Comparison of ENCODE assay signal across 1 cellular context in genomic region chr15:72272997-72273352, GRCh38.
TF ChIP-seq lines count a peak whose summit lies in the region.

No MANE protein-coding gene starts in this region.

TF ChIP-seq in K562, 482 proteins besides CTCF, POLR2A, EP300 and RAD21:
- no peak for TF ChIP-seq ZKSCAN3 (CRISPR knock-in tag; IDR thresholded peaks at IDR 0.05)
- TF ChIP-seq HNRNPK (IDR thresholded peaks at IDR 0.05; ENCODE audit: low read depth, low read length, poor library complexity, severe bottlenecking): no peak
- TF ChIP-seq FIP1L1 (IDR thresholded peaks at IDR 0.05; ENCODE audit: low read depth, low read length, poor library complexity, severe bottlenecking): no peak
- TF ChIP-seq HEY1 (CRISPR knock-in tag; IDR thresholded peaks at IDR 0.05; ENCODE audit: borderline replicate concordance): no peak
- no peak for TF ChIP-seq BRF2 (IDR thresholded peaks at IDR 0.05; ENCODE audit: borderline replicate concordance, insufficient read depth, insufficient read length)
- TF ChIP-seq MITF (IDR thresholded peaks at IDR 0.05): no peak
- no peak for TF ChIP-seq HMGN3 (IDR thresholded peaks at IDR 0.05; ENCODE audit: borderline replicate concordance, extremely low read depth, insufficient read length, low read depth, low read length)
- TF ChIP-seq ZFP91 (CRISPR knock-in tag; IDR thresholded peaks at IDR 0.05): no peak
- TF ChIP-seq ID3 (CRISPR knock-in tag; IDR thresholded peaks at IDR 0.05): no peak
- no peak for TF ChIP-seq ID3 (tag; IDR thresholded peaks at IDR 0.05)
- no peak for TF ChIP-seq GABPA (tag; conservative IDR thresholded peaks at IDR 0.05; ENCODE audit: low read depth)
- peak; percentile 20 for TF ChIP-seq POLR2B (IDR thresholded peaks at IDR 0.05; ENCODE audit: low read depth, partially characterized antibody)
- no peak for TF ChIP-seq POLR3A (IDR thresholded peaks at IDR 0.05; ENCODE audit: borderline replicate concordance, extremely low read depth, insufficient read depth, insufficient read length)
- TF ChIP-seq TEAD4 (IDR thresholded peaks at IDR 0.05; ENCODE audit: low read length): no peak
- no peak for TF ChIP-seq TEAD4 (CRISPR knock-in tag; IDR thresholded peaks at IDR 0.05; ENCODE audit: borderline replicate concordance)
- TF ChIP-seq MAFG (tag; conservative IDR thresholded peaks at IDR 0.05): 0 out of 2 replicates have a peak, but pooled peaks have one; percentile 15
- no peak for TF ChIP-seq FOS (IDR thresholded peaks at IDR 0.05; ENCODE audit: extremely low read depth, insufficient read length)
- no peak for TF ChIP-seq ZNF133 (CRISPR knock-in tag; IDR thresholded peaks at IDR 0.05)
- TF ChIP-seq MECOM (CRISPR knock-in tag; IDR thresholded peaks at IDR 0.05): no peak
- TF ChIP-seq TRIM28 (IDR thresholded peaks at IDR 0.05): no peak
- no peak for TF ChIP-seq NBN (IDR thresholded peaks at IDR 0.05; ENCODE audit: low read depth)
- TF ChIP-seq RFX1 (IDR thresholded peaks at IDR 0.05): no peak
- TF ChIP-seq NFYB (IDR thresholded peaks at IDR 0.05; ENCODE audit: extremely low read depth, insufficient read length): no peak
- no peak for TF ChIP-seq RBBP5 (IDR thresholded peaks at IDR 0.05; ENCODE audit: borderline replicate concordance, insufficient read depth, low read length, poor library complexity, severe bottlenecking)
- no peak for TF ChIP-seq HMBOX1 (IDR thresholded peaks at IDR 0.05)
- 0 out of 2 replicates have a peak, but pooled peaks have one; percentile 2 for TF ChIP-seq C11orf30 (IDR thresholded peaks at IDR 0.05; ENCODE audit: low read depth)
- no peak for TF ChIP-seq ZNF121 (CRISPR knock-in tag; conservative IDR thresholded peaks at IDR 0.05)
- TF ChIP-seq NUFIP1 (IDR thresholded peaks at IDR 0.05; ENCODE audit: partially characterized antibody): no peak
- no peak for TF ChIP-seq ZNF639 (CRISPR knock-in tag; conservative IDR thresholded peaks at IDR 0.05 in 1 of 2, IDR thresholded peaks at IDR 0.05 in 1 of 2)
- no peak for TF ChIP-seq ZKSCAN1 (IDR thresholded peaks at IDR 0.05; ENCODE audit: low read depth, low read length)
- no peak for TF ChIP-seq STAG1 (CRISPR knock-in tag; IDR thresholded peaks at IDR 0.05; ENCODE audit: borderline replicate concordance)
- 0 out of 2 replicates have a peak, but pooled peaks have one; percentile 19 for TF ChIP-seq LCOR (CRISPR knock-in tag; IDR thresholded peaks at IDR 0.05)
- TF ChIP-seq RBFOX2 (IDR thresholded peaks at IDR 0.05; ENCODE audit: low read depth, low read length): no peak
- TF ChIP-seq BCL6 (CRISPR knock-in tag; IDR thresholded peaks at IDR 0.05): no peak
- TF ChIP-seq SIN3B (IDR thresholded peaks at IDR 0.05; ENCODE audit: low read depth): no peak
- no peak for TF ChIP-seq CEBPB (tag; IDR thresholded peaks at IDR 0.05)
- no peak for TF ChIP-seq ATF6 (CRISPR knock-in tag; IDR thresholded peaks at IDR 0.05)
- peak in 1 of 2 experiments; percentile 14 for TF ChIP-seq AFF1 (IDR thresholded peaks at IDR 0.05; ENCODE audit: low read depth in 1 of 2, partially characterized antibody in 2 of 2)
- no peak for TF ChIP-seq GABPB2 (CRISPR knock-in tag; conservative IDR thresholded peaks at IDR 0.05)
- TF ChIP-seq TEAD2 (tag; IDR thresholded peaks at IDR 0.05): no peak
- no peak for TF ChIP-seq ZNF695 (CRISPR knock-in tag; IDR thresholded peaks at IDR 0.05)
- no peak for TF ChIP-seq ZNF165 (CRISPR knock-in tag; IDR thresholded peaks at IDR 0.05; ENCODE audit: borderline replicate concordance)
- TF ChIP-seq EP400 (IDR thresholded peaks at IDR 0.05): peak; percentile 13; the same call in 1 of the 2 replicates
- no peak for TF ChIP-seq SREBF2 (CRISPR knock-in tag; IDR thresholded peaks at IDR 0.05)
- no peak for TF ChIP-seq E2F4 (CRISPR knock-in tag; IDR thresholded peaks at IDR 0.05; ENCODE audit: low read depth)
- no peak for TF ChIP-seq THAP7 (CRISPR knock-in tag; IDR thresholded peaks at IDR 0.05)
- no peak for TF ChIP-seq MYBL2 (IDR thresholded peaks at IDR 0.05; ENCODE audit: low read depth)
- no peak for TF ChIP-seq MYBL2 (CRISPR knock-in tag; IDR thresholded peaks at IDR 0.05; ENCODE audit: borderline replicate concordance)
- TF ChIP-seq TAF1 (IDR thresholded peaks at IDR 0.05; ENCODE audit: control insufficient read depth, extremely low read depth, insufficient read depth, low read length, severe bottlenecking): no peak
- no peak for TF ChIP-seq TAF9B (IDR thresholded peaks at IDR 0.05; ENCODE audit: partially characterized antibody)
- no peak for TF ChIP-seq XRCC5 (IDR thresholded peaks at IDR 0.05; ENCODE audit: low read depth, low read length)
- TF ChIP-seq ZBTB34 (CRISPR knock-in tag; IDR thresholded peaks at IDR 0.05): no peak
TF ChIP-seq in K562: peak in this region for 6.
